In the genomic region with DNA sequence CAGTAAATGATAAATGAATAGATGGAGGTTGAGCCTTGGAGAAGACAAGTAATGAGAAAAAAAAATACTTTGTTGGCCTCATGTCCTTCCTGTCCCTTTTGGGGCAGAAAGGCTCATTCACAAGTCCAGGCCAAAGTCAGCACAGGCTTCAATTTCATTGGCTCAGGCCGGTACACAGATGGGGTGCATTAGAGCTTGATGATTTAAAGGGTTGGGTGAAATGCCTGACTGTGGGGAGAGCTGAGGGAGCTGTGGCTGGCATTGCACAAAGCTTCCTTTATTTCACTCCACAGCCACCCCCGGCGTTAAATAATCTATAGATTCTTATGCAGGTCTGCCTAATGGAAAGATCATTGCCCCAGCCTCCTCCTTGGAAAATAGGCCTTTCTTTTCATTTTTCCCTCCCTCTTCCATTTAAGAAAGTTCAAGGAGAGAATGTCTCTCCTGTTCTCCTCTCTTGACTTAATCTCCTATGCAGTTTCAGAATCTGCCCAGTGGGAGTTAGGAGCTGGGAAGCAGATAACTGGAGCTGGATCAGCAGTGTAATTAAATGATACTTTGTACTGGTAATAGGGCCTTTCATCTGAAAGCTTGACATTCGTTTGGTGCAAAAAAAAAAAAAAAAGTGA, we compare ENCODE assay signal across 15 cellular contexts. TPM values are rescaled to one million over a fixed set of nuclear protein-coding genes. Genes with fewer than 3 reads are reported as not detected.
DNase-seq lines count a peak whose midpoint lies in the region; ATAC-seq and TF ChIP-seq lines count a peak whose summit lies in the region.
"Had no signal": no experiment of that assay in that cellular context is flagged by ENCODE, and none has a peak within 500 bp of the region (broad histone marks: within the 10 kb centered on the region; RNA-seq: fewer than 3 reads in every experiment).

No MANE protein-coding gene starts in this region.

- H3K4me3 Mint-ChIP-seq in T-helper 17 cell, result no peak overlapping the region
- H3K4me3 Mint-ChIP-seq: activated T-helper 1 cell treated with anti-CD3 and anti-CD28 coated beads, Interleukin-12 subunit alpha, Interleukin-12 subunit beta, Interleukin-2, Interleukin-4 antibody, amounts not matched to agents 30 ng/mL and 10 ng/mL and 1 ng/mL, durations not matched to agents 14 hours and 24 hours and 36 hours; stimulated activated naive CD8-positive, alpha-beta T cell treated with anti-CD3 and anti-CD28 coated beads, Interleukin-15, Interleukin-2, amounts not matched to agents 100 ng/mL and 50 ng/mL, for 24 hours had no signal

- TF ChIP-seq POLR2A in gastroesophageal sphincter (IDR thresholded peaks at IDR 0.05) (no peak), vagina (IDR thresholded peaks at IDR 0.05) (no peak), spleen (IDR thresholded peaks at IDR 0.05) (no peak)

- H3K27ac ChIP-seq in gastroesophageal sphincter, result peak overlapping the region in 3 of 4 donors; percentile 54 to 83 (median 72)
- peak overlapping the region; percentile 21 for H3K27ac ChIP-seq in vagina
- H3K27ac ChIP-seq in spleen, result peak overlapping the region in 2 of 8 donors; percentile 2 to 22
- H3K27ac ChIP-seq: brain microvascular endothelial cell, epithelial cell of prostate, Peyer's patch had no signal

- H3K4me1 ChIP-seq in gastroesophageal sphincter, result peaks cover 3 to 100% (median 29%) of the 10 kb centered on the region in 3 donors
- peaks cover 43% of the 10 kb centered on the region for H3K4me1 ChIP-seq in vagina
- peaks cover 6 to 100% (median 48%) of the 10 kb centered on the region in 6 donors for H3K4me1 ChIP-seq in spleen

- no peaks in the 10 kb centered on the region for H3K9me3 ChIP-seq in T-helper 17 cell (ENCODE audit: control insufficient read depth, low read length, poor library complexity, severe bottlenecking)
- no peaks in the 10 kb centered on the region for H3K9me3 ChIP-seq in gastroesophageal sphincter
- no peaks in the 10 kb centered on the region for H3K9me3 ChIP-seq in vagina
- H3K9me3 ChIP-seq in spleen, result peaks cover 0 to 12% (median 2%) of the 10 kb centered on the region in 8 donors
- H3K9me3 ChIP-seq: Peyer's patch had no signal

- intact Hi-C loops in vagina (cut with DNase I) (no loop called here), spleen (cut with DNase I; ENCODE audit: low total_unique reads) (no loop called here)

- H3K4me3 ChIP-seq in gastroesophageal sphincter, result no peak overlapping the region
- no peak overlapping the region for H3K4me3 ChIP-seq in vagina
- H3K4me3 ChIP-seq in spleen, result no peak overlapping the region
- H3K4me3 ChIP-seq: Peyer's patch had no signal

- no peak for ATAC-seq in T-helper 17 cell
- no peak for ATAC-seq in gastroesophageal sphincter

- no peaks in the 10 kb centered on the region for H3K27me3 ChIP-seq in gastroesophageal sphincter
- H3K27me3 ChIP-seq in vagina, result no peaks in the 10 kb centered on the region
- no peaks in the 10 kb centered on the region for H3K27me3 ChIP-seq in spleen (replicated peaks in 1 of 7)
- H3K27me3 ChIP-seq: brain microvascular endothelial cell, Peyer's patch had no signal

- DNase-seq in T-helper 17 cell, result no peak
- DNase-seq in occipital lobe (lab: John Stamatoyannopoulos, UW), result peak; percentile 22
- no peak for DNase-seq in vagina (ENCODE audit: extremely low spot score in 2 of 2)
- DNase-seq in spleen, result no peak
- no peak for DNase-seq in cortex of kidney (lab: John Stamatoyannopoulos, UW)
- DNase-seq in NK-92 treated with Interleukin-12 subunit alpha and Interleukin-12 subunit beta, amount 100 ng/mL, for 24 hours (lab: John Stamatoyannopoulos, UW), result no peak
- DNase-seq: activated CD4-positive, alpha-beta T cell treated with anti-CD3 and anti-CD28 coated beads, Interleukin-2, amount 50 U/mL, for 1 hour; brain microvascular endothelial cell; mesendoderm; Peyer's patch; T-helper 2 cell had no signal

- WGBS in gastroesophageal sphincter (ENCODE audit: low coverage in 1 of 2), 2 donors, result 60 to 78% methylated on average over 3 to 4 of the region's 4 CpGs
- WGBS in spleen, 5 donors, result 65 to 87% (median 76%) methylated on average over 4 of the region's 4 CpGs

- H3K36me3 ChIP-seq in gastroesophageal sphincter (peaks cover 0 to 14% of the 10 kb centered on the region in 2 donors), vagina (peaks cover 0 to 5% of the 10 kb centered on the region in 2 donors), spleen (peaks cover 0 to 65% (median 4%) of the 10 kb centered on the region in 6 donors)
- H3K36me3 ChIP-seq: brain microvascular endothelial cell had no signal

- peaks cover 7% of the 10 kb centered on the region for H3K36me3 Mint-ChIP-seq in T-helper 17 cell (ENCODE audit: low read depth)

- peaks cover 54% of the 10 kb centered on the region for H3K4me1 Mint-ChIP-seq in T-helper 17 cell

- H3K27ac Mint-ChIP-seq in T-helper 17 cell, result peak overlapping the region; percentile 62
- H3K27ac Mint-ChIP-seq: activated T-helper 1 cell treated with anti-CD3 and anti-CD28 coated beads, Interleukin-12 subunit alpha, Interleukin-12 subunit beta, Interleukin-2, Interleukin-4 antibody, amounts not matched to agents 30 ng/mL and 10 ng/mL and 1 ng/mL, durations not matched to agents 14 hours and 24 hours and 36 hours; stimulated activated naive CD8-positive, alpha-beta T cell treated with anti-CD3 and anti-CD28 coated beads, Interleukin-15, Interleukin-2, amounts not matched to agents 100 ng/mL and 50 ng/mL, for 24 hours had no signal

- TF ChIP-seq CTCF in gastroesophageal sphincter (IDR thresholded peaks at IDR 0.05), result no peak
- no peak for TF ChIP-seq CTCF in vagina (IDR thresholded peaks at IDR 0.05)
- no peak for TF ChIP-seq CTCF in spleen (IDR thresholded peaks at IDR 0.05 in 8 of 11, conservative IDR thresholded peaks at IDR 0.05 in 3 of 11)

- TF ChIP-seq EP300 in gastroesophageal sphincter (IDR thresholded peaks at IDR 0.05), result no peak

- H3K27me3 Mint-ChIP-seq in T-helper 17 cell, result no peaks in the 10 kb centered on the region
- H3K27me3 Mint-ChIP-seq: stimulated activated naive CD8-positive, alpha-beta T cell treated with anti-CD3 and anti-CD28 coated beads, Interleukin-15, Interleukin-2, amounts not matched to agents 100 ng/mL and 50 ng/mL, for 24 hours had no signal

RNA-seq across cellular contexts. Expression of gene YPEL2, which starts 24.4 kb away (rescaled TPM):
- 10 to 100 TPM; 23.6 to 44.0 TPM for total RNA-seq in T-helper 17 cell
- 10 to 100 TPM; 35.5 to 47.1 (median 40.6) TPM for total RNA-seq in gastroesophageal sphincter
- 8.9 TPM for total RNA-seq in occipital lobe
- total RNA-seq in vagina, result 16.7 TPM
- 10 to 100 TPM; 24.6 to 45.6 (median 36.2) TPM for total RNA-seq in spleen
- polyA plus RNA-seq in spleen, result 1 to 10 TPM; 6.7 to 9.1 (median 9.0) TPM
